Comparison of ENCODE assay signal across 1 cellular context in genomic region chr1:41482001-41482765, GRCh38.
TF ChIP-seq lines count a peak whose summit lies in the region.

No MANE protein-coding gene starts in this region.

TF ChIP-seq in GM23338, 12 proteins besides CTCF, POLR2A, EP300 and RAD21 (continued from another document):
- TF ChIP-seq ZNF462 (CRISPR knock-in tag; IDR thresholded peaks at IDR 0.05) (no peak), ZNF114 (CRISPR knock-in tag; IDR thresholded peaks at IDR 0.05) (no peak), EZH2 (IDR thresholded peaks at IDR 0.05; ENCODE audit: low read depth, unreplicated experiment) (no peak), POLR2AphosphoS5 (IDR thresholded peaks at IDR 0.05; ENCODE audit: low read depth) (no peak), STAT1 (IDR thresholded peaks at IDR 0.05; ENCODE audit: unreplicated experiment) (no peak), ZNF331 (CRISPR knock-in tag; IDR thresholded peaks at IDR 0.05; ENCODE audit: low read depth) (no peak)
